24 cellular contexts compared by ENCODE assay signal in genomic region chr7:90698616-90699015, GRCh38.
"Had no signal": no experiment of that assay in that cellular context is flagged by ENCODE, and none has a peak within 500 bp of the region (broad histone marks: within the 10 kb centered on the region; RNA-seq: fewer than 3 reads in every experiment).

No MANE protein-coding gene starts in this region.

- DNase-seq: activated CD8-positive, alpha-beta memory T cell treated with anti-CD3 and anti-CD28 coated beads for 24 hours; activated CD8-positive, alpha-beta memory T cell treated with anti-CD3 and anti-CD28 coated beads, Interleukin-2, amount 50 U/mL, for 4 hours; activated naive CD4-positive, alpha-beta T cell; activated T-cell treated with anti-CD3 and anti-CD28 coated beads, Interleukin-2, amount 50 U/mL, for 4 hours; adrenal gland; central memory CD4-positive, alpha-beta T cell; effector memory CD4-positive, alpha-beta T cell; foreskin keratinocyte; hippocampal formation; mesenchymal stem cell; mucosa of descending colon; occipital lobe; spleen; stimulated activated CD4-positive, alpha-beta T cell treated with anti-CD3 and anti-CD28 coated beads, Interleukin-4, amount 100 ng/mL, for 1 hour; stimulated activated naive CD4-positive, alpha-beta T cell; testis; WERI-Rb-1 had no signal

- H3K36me3 ChIP-seq: adrenal gland, ascending aorta, spleen, vagina, WERI-Rb-1 had no signal

- H3K4me1 Mint-ChIP-seq: neural crest cell had no signal

- H3K4me3 ChIP-seq: adrenal gland, ascending aorta, mucosa of descending colon, spleen, testis, vagina had no signal

- H3K27ac ChIP-seq: adrenal gland, ascending aorta, foreskin keratinocyte, spleen, testis, vagina, WERI-Rb-1 had no signal

- ATAC-seq: activated T-cell treated with anti-CD3 and anti-CD28 coated beads, Interleukin-2, amount 50 U/mL, for 4 hours; foreskin keratinocyte; mucosa of descending colon had no signal

- H3K9me3 ChIP-seq: adrenal gland, ascending aorta, mucosa of descending colon, spleen, testis, vagina had no signal

- H3K27me3 Mint-ChIP-seq: type B pancreatic cell had no signal

- H3K27ac Mint-ChIP-seq: activated naive CD8-positive, alpha-beta T cell; activated T-helper 2 cell treated with anti-CD3 and anti-CD28 coated beads, Interferon-gamma antibody, Interleukin-2, Interleukin-4, amounts not matched to agents 10 μg/mL and 5 μg/mL and 100 μg/mL, durations not matched to agents 14 hours and 24 hours and 36 hours; type B pancreatic cell had no signal

- H3K9me3 Mint-ChIP-seq: activated T-helper 2 cell treated with anti-CD3 and anti-CD28 coated beads, Interferon-gamma antibody, Interleukin-2, Interleukin-4, amounts not matched to agents 10 μg/mL and 5 μg/mL and 100 μg/mL, durations not matched to agents 14 hours and 24 hours and 36 hours; neural crest cell; type B pancreatic cell had no signal

- H3K4me3 Mint-ChIP-seq: activated naive CD8-positive, alpha-beta T cell; activated T-cell treated with anti-CD3 and anti-CD28 coated beads, Interleukin-2, amount 50 U/mL, for 4 hours; neural crest cell; type B pancreatic cell had no signal

- H3K36me3 Mint-ChIP-seq: activated naive CD8-positive, alpha-beta T cell had no signal

- H3K27me3 ChIP-seq: adrenal gland, ascending aorta, foreskin keratinocyte, spleen, testis, vagina had no signal

- H3K4me1 ChIP-seq: adrenal gland, ascending aorta, foreskin keratinocyte, testis, vagina had no signal

- FAIRE-seq: colon had no signal
